In genomic region chr10:87752571-87752970, GRCh38 we compare ENCODE assay signal across 1 cellular context.
TF ChIP-seq lines count a peak whose summit lies in the region.

No MANE protein-coding gene starts in this region.

TF ChIP-seq in IMR-90, 13 proteins besides CTCF, POLR2A, EP300 and RAD21:
- no peak; the same call in 1 of the 2 replicates for TF ChIP-seq BHLHE40 (IDR thresholded peaks at IDR 0.05; ENCODE audit: low read depth, low read length)
- peak; percentile 73; the same call in 1 of the 2 replicates for TF ChIP-seq FOS (IDR thresholded peaks at IDR 0.05; ENCODE audit: low read depth, low read length)
TF ChIP-seq in IMR-90: peak in this region for 1.
